ENCODE assay signal across 14 cellular contexts in the genomic region with DNA sequence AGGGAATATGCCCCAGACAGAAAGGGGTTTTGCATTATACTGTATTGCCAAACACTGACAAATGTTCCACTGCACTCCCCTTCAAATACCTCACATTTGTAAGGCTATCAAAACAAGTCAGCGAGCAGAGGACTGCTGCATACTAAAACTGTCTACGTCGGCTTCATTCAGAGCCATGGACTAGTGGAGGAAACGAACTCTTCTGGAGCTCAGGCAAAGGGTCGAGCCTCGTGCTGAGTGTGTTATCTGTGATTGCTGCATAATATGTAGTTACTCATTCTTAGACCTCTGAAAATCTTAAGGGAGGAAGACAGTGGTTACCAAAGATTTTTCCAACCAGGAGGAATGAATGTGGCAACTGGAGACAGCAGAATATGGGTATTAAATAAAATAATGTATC.
"Had no signal": no experiment of that assay in that cellular context is flagged by ENCODE, and none has a peak within 500 bp of the region (broad histone marks: within the 10 kb centered on the region; RNA-seq: fewer than 3 reads in every experiment).

No MANE protein-coding gene starts in this region.

- H3K36me3 Mint-ChIP-seq: naive B cell; stimulated activated memory B cell treated with anti-CD40 and anti-IgM and Interleukin-4, amounts not matched to agents 10 μg/mL and 1 μg/mL and 100 μg/mL, for 72 hours; type B pancreatic cell had no signal

- H3K9me3 Mint-ChIP-seq: stimulated activated memory B cell treated with anti-CD40 and anti-IgM and Interleukin-4, amounts not matched to agents 10 μg/mL and 1 μg/mL and 100 μg/mL, for 72 hours; stimulated activated naive CD8-positive, alpha-beta T cell treated with anti-CD3 and anti-CD28 coated beads, Interleukin-15, Interleukin-2, amounts not matched to agents 100 ng/mL and 50 ng/mL, for 24 hours; type B pancreatic cell had no signal

- H3K9me3 ChIP-seq: heart right ventricle, neutrophil, right lobe of liver had no signal

- H3K4me1 ChIP-seq: right lobe of liver had no signal

- ATAC-seq: right lobe of liver; stimulated activated memory B cell treated with anti-CD40 and anti-IgM and Interleukin-4, amounts not matched to agents 10 μg/mL and 1 μg/mL and 100 μg/mL, for 72 hours had no signal

- H3K4me3 Mint-ChIP-seq: naive B cell; stimulated activated memory B cell treated with anti-CD40 and anti-IgM and Interleukin-4, amounts not matched to agents 10 μg/mL and 1 μg/mL and 100 μg/mL, for 72 hours; stimulated activated naive CD8-positive, alpha-beta T cell treated with anti-CD3 and anti-CD28 coated beads, Interleukin-15, Interleukin-2, amounts not matched to agents 100 ng/mL and 50 ng/mL, for 24 hours; type B pancreatic cell had no signal

- DNase-seq: central memory CD4-positive, alpha-beta T cell; cortex of kidney; effector CD8-positive, alpha-beta T cell; heart right ventricle; islet precursor cell; mesendoderm; naive B cell; right lobe of liver; stimulated activated CD4-positive, alpha-beta T cell treated with anti-CD3 and anti-CD28 coated beads, Interleukin-4, amount 100 ng/mL, for 1 hour had no signal

- H3K27me3 ChIP-seq: dorsolateral prefrontal cortex, heart right ventricle, neutrophil, right lobe of liver had no signal

- H3K27ac ChIP-seq: dorsolateral prefrontal cortex, neutrophil, right lobe of liver had no signal

- H3K27ac Mint-ChIP-seq: naive B cell; stimulated activated memory B cell treated with anti-CD40 and anti-IgM and Interleukin-4, amounts not matched to agents 10 μg/mL and 1 μg/mL and 100 μg/mL, for 72 hours; stimulated activated naive CD8-positive, alpha-beta T cell treated with anti-CD3 and anti-CD28 coated beads, Interleukin-15, Interleukin-2, amounts not matched to agents 100 ng/mL and 50 ng/mL, for 24 hours; type B pancreatic cell had no signal

- H3K4me3 ChIP-seq: dorsolateral prefrontal cortex, heart right ventricle, right lobe of liver had no signal

- H3K4me1 Mint-ChIP-seq: naive B cell; stimulated activated memory B cell treated with anti-CD40 and anti-IgM and Interleukin-4, amounts not matched to agents 10 μg/mL and 1 μg/mL and 100 μg/mL, for 72 hours had no signal

- H3K27me3 Mint-ChIP-seq: stimulated activated memory B cell treated with anti-CD40 and anti-IgM and Interleukin-4, amounts not matched to agents 10 μg/mL and 1 μg/mL and 100 μg/mL, for 72 hours had no signal

- H3K36me3 ChIP-seq: heart right ventricle, neutrophil, right lobe of liver had no signal
